9 cellular contexts compared by ENCODE assay signal in genomic region chr4:25144870-25145481, GRCh38. TPM values are rescaled to one million over a fixed set of nuclear protein-coding genes. Genes with fewer than 3 reads are reported as not detected.
DNase-seq lines count a peak whose midpoint lies in the region; ATAC-seq and TF ChIP-seq lines count a peak whose summit lies in the region.
"Had no signal": no experiment of that assay in that cellular context is flagged by ENCODE, and none has a peak within 500 bp of the region (broad histone marks: within the 10 kb centered on the region; RNA-seq: fewer than 3 reads in every experiment).

No MANE protein-coding gene starts in this region.

- H3K27me3 ChIP-seq in sigmoid colon = no peaks in the 10 kb centered on the region

- H3K4me1 Mint-ChIP-seq in natural killer cell = peaks cover 0 to 7% of the 10 kb centered on the region in 2 donors
- H3K4me1 Mint-ChIP-seq in natural killer cell treated with Interleukin-12 subunit alpha and Interleukin-12 subunit beta and Interleukin-15 and Interleukin-18, amount 100 ng/mL, for 72 hours (ENCODE audit: low read depth in 2 of 2) = no peaks in the 10 kb centered on the region
- H3K4me1 Mint-ChIP-seq in endothelial cell (ENCODE audit: unreplicated experiment) = no peaks in the 10 kb centered on the region
- H3K4me1 Mint-ChIP-seq in activated CD4-positive, alpha-beta T cell treated with anti-CD3 and anti-CD28 coated beads, Interleukin-2, amount 10 ng/mL, durations not matched to agents 7 days and 5 days = no peaks in the 10 kb centered on the region
- H3K4me1 Mint-ChIP-seq: central memory CD8-positive, alpha-beta T cell had no signal

- ATAC-seq in natural killer cell (no peak), GM19397 (IDR thresholded peaks at IDR 0.05; ENCODE audit: unreplicated experiment) (no peak), GM21423 (IDR thresholded peaks at IDR 0.05; ENCODE audit: unreplicated experiment) (no peak)
- ATAC-seq in natural killer cell treated with Interleukin-12 subunit alpha and Interleukin-12 subunit beta and Interleukin-15 and Interleukin-18, amount 100 ng/mL, for 72 hours = no peak

- intact Hi-C loops in natural killer cell (cut with micrococcal nuclease) (no loop called here), sigmoid colon (cut with DNase I) (loop anchor here (2.0 to 10.0 kb wide), 2 partner anchors 164 to 660 kb away; no protein-coding TSS in a partner anchor)

- TF ChIP-seq POLR2A in sigmoid colon (IDR thresholded peaks at IDR 0.05) = no peak

- 5 to 19% methylated on average over 1 of the region's 1 CpG for WGBS in sigmoid colon, 2 donors

- POLR2A ChIA-PET in activated CD4-positive, alpha-beta T cell treated with anti-CD3 and anti-CD28 coated beads, Interleukin-2, amount 10 ng/mL, durations not matched to agents 7 days and 5 days (lab: Charles Lee) = no interaction called here

- H3K9me3 Mint-ChIP-seq in natural killer cell = no peaks in the 10 kb centered on the region
- no peaks in the 10 kb centered on the region for H3K9me3 Mint-ChIP-seq in natural killer cell treated with Interleukin-12 subunit alpha and Interleukin-12 subunit beta and Interleukin-15 and Interleukin-18, amount 100 ng/mL, for 72 hours
- H3K9me3 Mint-ChIP-seq in endothelial cell (ENCODE audit: unreplicated experiment) = no peaks in the 10 kb centered on the region
- H3K9me3 Mint-ChIP-seq in activated CD4-positive, alpha-beta T cell treated with anti-CD3 and anti-CD28 coated beads, Interleukin-2, amount 10 ng/mL, durations not matched to agents 7 days and 5 days = no peaks in the 10 kb centered on the region
- H3K9me3 Mint-ChIP-seq: central memory CD8-positive, alpha-beta T cell had no signal

- H3K36me3 ChIP-seq in sigmoid colon = peaks cover 0 to 27% (median 0%) of the 10 kb centered on the region in 4 donors

- H3K27me3 Mint-ChIP-seq in natural killer cell (ENCODE audit: low read depth in 2 of 2) (no peaks in the 10 kb centered on the region), endothelial cell (ENCODE audit: unreplicated experiment) (no peaks in the 10 kb centered on the region)
- H3K27me3 Mint-ChIP-seq in natural killer cell treated with Interleukin-12 subunit alpha and Interleukin-12 subunit beta and Interleukin-15 and Interleukin-18, amount 100 ng/mL, for 72 hours = no peaks in the 10 kb centered on the region
- no peaks in the 10 kb centered on the region for H3K27me3 Mint-ChIP-seq in activated CD4-positive, alpha-beta T cell treated with anti-CD3 and anti-CD28 coated beads, Interleukin-2, amount 10 ng/mL, durations not matched to agents 7 days and 5 days
- H3K27me3 Mint-ChIP-seq: central memory CD8-positive, alpha-beta T cell had no signal

- no peak overlapping the region for H3K27ac ChIP-seq in sigmoid colon

- no peak overlapping the region for H3K4me3 Mint-ChIP-seq in natural killer cell
- H3K4me3 Mint-ChIP-seq in natural killer cell treated with Interleukin-12 subunit alpha and Interleukin-12 subunit beta and Interleukin-15 and Interleukin-18, amount 100 ng/mL, for 72 hours = no peak overlapping the region
- no peak overlapping the region for H3K4me3 Mint-ChIP-seq in endothelial cell (ENCODE audit: unreplicated experiment)
- no peak overlapping the region for H3K4me3 Mint-ChIP-seq in activated CD4-positive, alpha-beta T cell treated with anti-CD3 and anti-CD28 coated beads, Interleukin-2, amount 10 ng/mL, durations not matched to agents 7 days and 5 days
- H3K4me3 Mint-ChIP-seq: central memory CD8-positive, alpha-beta T cell had no signal

- H3K36me3 Mint-ChIP-seq in natural killer cell = no peaks in the 10 kb centered on the region
- peaks cover 5% of the 10 kb centered on the region for H3K36me3 Mint-ChIP-seq in natural killer cell treated with Interleukin-12 subunit alpha and Interleukin-12 subunit beta and Interleukin-15 and Interleukin-18, amount 100 ng/mL, for 72 hours
- no peaks in the 10 kb centered on the region for H3K36me3 Mint-ChIP-seq in endothelial cell (ENCODE audit: low read depth, unreplicated experiment)
- peaks cover 17% of the 10 kb centered on the region for H3K36me3 Mint-ChIP-seq in activated CD4-positive, alpha-beta T cell treated with anti-CD3 and anti-CD28 coated beads, Interleukin-2, amount 10 ng/mL, durations not matched to agents 7 days and 5 days (ENCODE audit: low read depth)

- no peak overlapping the region for H3K4me3 ChIP-seq in sigmoid colon

- no peaks in the 10 kb centered on the region for H3K4me1 ChIP-seq in sigmoid colon

- CTCF ChIA-PET in activated CD4-positive, alpha-beta T cell treated with anti-CD3 and anti-CD28 coated beads, Interleukin-2, amount 10 ng/mL, durations not matched to agents 7 days and 5 days (lab: Charles Lee) = interaction anchor here (0.9 to 1.5 kb wide), 8 partner anchors 7 to 168 kb away, joined by 3 to 10 read pairs (median 4); partner anchors contain the start of gene ZCCHC4

- TF ChIP-seq CTCF in natural killer cell (IDR thresholded peaks at IDR 0.05) (peak; percentile 53), endothelial cell (IDR thresholded peaks at IDR 0.05; ENCODE audit: unreplicated experiment) (peak; percentile 67), sigmoid colon (IDR thresholded peaks at IDR 0.05) (peak in 3 of 4 experiments; percentile 31 to 55 (median 38))

- DNase-seq in natural killer cell (no peak), NCI-H69 (lab: John Stamatoyannopoulos, UW) (peak; percentile 35), endothelial cell (ENCODE audit: low spot score) (no peak), sigmoid colon (no peak)
- no peak for DNase-seq in natural killer cell treated with Interleukin-12 subunit alpha and Interleukin-12 subunit beta and Interleukin-15 and Interleukin-18, amount 100 ng/mL, for 72 hours (ENCODE audit: low spot score)
- no peak for DNase-seq in activated CD4-positive, alpha-beta T cell treated with anti-CD3 and anti-CD28 coated beads, Interleukin-2, amount 10 ng/mL, durations not matched to agents 7 days and 5 days

- H3K9me3 ChIP-seq in sigmoid colon = no peaks in the 10 kb centered on the region

- H3K27ac Mint-ChIP-seq in natural killer cell (no peak overlapping the region), endothelial cell (ENCODE audit: unreplicated experiment) (no peak overlapping the region)
- H3K27ac Mint-ChIP-seq in natural killer cell treated with Interleukin-12 subunit alpha and Interleukin-12 subunit beta and Interleukin-15 and Interleukin-18, amount 100 ng/mL, for 72 hours = no peak overlapping the region
- H3K27ac Mint-ChIP-seq in activated CD4-positive, alpha-beta T cell treated with anti-CD3 and anti-CD28 coated beads, Interleukin-2, amount 10 ng/mL, durations not matched to agents 7 days and 5 days = no peak overlapping the region

- no peak for TF ChIP-seq EP300 in sigmoid colon (IDR thresholded peaks at IDR 0.05)

RNA-seq across cellular contexts. Expression of gene SEPSECS, which starts 15.3 kb away (rescaled TPM):
- total RNA-seq in natural killer cell (10 to 100 TPM; 18.5 to 26.6 (median 20.7) TPM), endothelial cell (ENCODE audit: unreplicated experiment) (12.0 TPM), sigmoid colon (10 to 100 TPM in 1 of 4 donors, 1 to 10 TPM in 3; 7.9 to 10.0 (median 8.6) TPM)
- 10 to 100 TPM; 11.3 to 11.7 TPM for total RNA-seq in natural killer cell treated with Interleukin-12 subunit alpha and Interleukin-12 subunit beta and Interleukin-15 and Interleukin-18, amount 100 ng/mL, for 72 hours
- polyA plus RNA-seq in sigmoid colon = 10 to 100 TPM in 1 of 3 donors, 1 to 10 TPM in 2; 4.5 to 11.1 (median 5.4) TPM
- 10 to 100 TPM; 13.9 to 14.3 TPM for total RNA-seq in activated CD4-positive, alpha-beta T cell treated with anti-CD3 and anti-CD28 coated beads, Interleukin-2, amount 10 ng/mL, durations not matched to agents 7 days and 5 days
